Comparison of ENCODE assay signal across 1 cellular context in genomic region chr16:75588716-75589115, GRCh38.
TF ChIP-seq lines count a peak whose summit lies in the region.

No MANE protein-coding gene starts in this region.

TF ChIP-seq in WTC11, 78 proteins besides CTCF, POLR2A, EP300 and RAD21 (continued from another document):
- no peak for TF ChIP-seq AR (CRISPR knock-in tag; IDR thresholded peaks at IDR 0.05)
- TF ChIP-seq MYBL2 (CRISPR knock-in tag; IDR thresholded peaks at IDR 0.05): no peak
- TF ChIP-seq ZNF317 (CRISPR knock-in tag; IDR thresholded peaks at IDR 0.05; ENCODE audit: borderline replicate concordance, low read depth): no peak
- no peak for TF ChIP-seq NFYB (CRISPR knock-in tag; conservative IDR thresholded peaks at IDR 0.05; ENCODE audit: low read depth)
- TF ChIP-seq TP53 (CRISPR knock-in tag; IDR thresholded peaks at IDR 0.05): no peak
- no peak for TF ChIP-seq TEAD4 (CRISPR knock-in tag; IDR thresholded peaks at IDR 0.05)
- no peak for TF ChIP-seq ATF2 (CRISPR knock-in tag; IDR thresholded peaks at IDR 0.05; ENCODE audit: borderline replicate concordance, low read depth)
